In genomic region chr1:67557731-67558448, GRCh38 we compare ENCODE assay signal across 28 cellular contexts.
DNase-seq lines count a peak whose midpoint lies in the region; ATAC-seq, FAIRE-seq and TF ChIP-seq lines count a peak whose summit lies in the region.
"Had no signal": no experiment of that assay in that cellular context is flagged by ENCODE, and none has a peak within 500 bp of the region (broad histone marks: within the 10 kb centered on the region; RNA-seq: fewer than 3 reads in every experiment).

No MANE protein-coding gene starts in this region.

- no peak for FAIRE-seq in astrocyte (lab: Jason Lieb, UNC)
- FAIRE-seq: A549 had no signal

- no peak overlapping the region for H3K27ac ChIP-seq in astrocyte (ENCODE audit: low read depth, low read length)
- H3K27ac ChIP-seq in neural progenitor cell: no peak overlapping the region
- H3K27ac ChIP-seq in MM.1S (ENCODE audit: low read length): no peak overlapping the region
- H3K27ac ChIP-seq: A549, cardiac muscle cell, KMS-11 had no signal

- H3K36me3 Mint-ChIP-seq in astrocyte (ENCODE audit: low read depth, unreplicated experiment) (no peaks in the 10 kb centered on the region), neural progenitor cell (no peaks in the 10 kb centered on the region)
- H3K36me3 Mint-ChIP-seq: T-cell, type B pancreatic cell had no signal

- TF ChIP-seq CTCF in astrocyte (IDR thresholded peaks at IDR 0.05; ENCODE audit: insufficient read depth, low read depth, low read length) (no peak), neural progenitor cell (IDR thresholded peaks at IDR 0.05) (no peak), MM.1S (IDR thresholded peaks at IDR 0.05; ENCODE audit: low read length) (no peak)

- H3K9me3 ChIP-seq in astrocyte (ENCODE audit: insufficient read depth, low read depth, low read length) (no peaks in the 10 kb centered on the region), neural progenitor cell (ENCODE audit: low read depth) (no peaks in the 10 kb centered on the region), MM.1S (replicated peaks; ENCODE audit: insufficient read depth, low read length) (no peaks in the 10 kb centered on the region)
- H3K9me3 ChIP-seq: A549, gastroesophageal sphincter had no signal

- no peaks in the 10 kb centered on the region for H4K20me1 ChIP-seq in astrocyte (ENCODE audit: insufficient read depth, low read length)
- H4K20me1 ChIP-seq in neural progenitor cell (ENCODE audit: low read depth): no peaks in the 10 kb centered on the region
- no peaks in the 10 kb centered on the region for H4K20me1 ChIP-seq in MM.1S (ENCODE audit: insufficient read depth, low read length)

- no peak overlapping the region for H3K9ac ChIP-seq in astrocyte (ENCODE audit: low read length)
- no peak overlapping the region for H3K9ac ChIP-seq in neural progenitor cell
- no peak overlapping the region for H3K9ac ChIP-seq in MM.1S (ENCODE audit: low read length)
- H3K9ac ChIP-seq: KMS-11 had no signal

- H3K4me3 Mint-ChIP-seq in astrocyte (ENCODE audit: unreplicated experiment): no peak overlapping the region
- no peak overlapping the region for H3K4me3 Mint-ChIP-seq in neural progenitor cell
- H3K4me3 Mint-ChIP-seq: activated naive CD4-positive, alpha-beta T cell treated with anti-CD3 and anti-CD28 coated beads for 36 hours; activated T-cell treated with anti-CD3 and anti-CD28 coated beads, Interleukin-2, amount 50 U/mL, for 72 hours; B cell; stimulated activated naive CD8-positive, alpha-beta T cell treated with anti-CD3 and anti-CD28 coated beads, Interleukin-15, Interleukin-2, amounts not matched to agents 100 ng/mL and 50 ng/mL, for 24 hours; T-cell; type B pancreatic cell had no signal

- no peak overlapping the region for H2AFZ ChIP-seq in astrocyte (ENCODE audit: low read depth, low read length)
- no peak overlapping the region for H2AFZ ChIP-seq in neural progenitor cell (replicated peaks)
- H2AFZ ChIP-seq in MM.1S (ENCODE audit: low read length): no peak overlapping the region

- H3K27ac Mint-ChIP-seq in astrocyte (ENCODE audit: unreplicated experiment): peak overlapping the region; percentile 44
- peak overlapping the region; percentile 12 for H3K27ac Mint-ChIP-seq in neural progenitor cell
- H3K27ac Mint-ChIP-seq: activated naive CD4-positive, alpha-beta T cell treated with anti-CD3 and anti-CD28 coated beads for 36 hours; activated T-cell treated with anti-CD3 and anti-CD28 coated beads, Interleukin-2, amount 50 U/mL, for 72 hours; B cell; stimulated activated naive CD8-positive, alpha-beta T cell treated with anti-CD3 and anti-CD28 coated beads, Interleukin-15, Interleukin-2, amounts not matched to agents 100 ng/mL and 50 ng/mL, for 24 hours; type B pancreatic cell had no signal

- H3K79me2 ChIP-seq in astrocyte (ENCODE audit: insufficient read depth, low read length) (no peaks in the 10 kb centered on the region), neural progenitor cell (ENCODE audit: low read depth) (no peaks in the 10 kb centered on the region), MM.1S (ENCODE audit: low read length) (no peaks in the 10 kb centered on the region)

- no peaks in the 10 kb centered on the region for H3K27me3 ChIP-seq in astrocyte (ENCODE audit: insufficient read depth, low read length)
- no peaks in the 10 kb centered on the region for H3K27me3 ChIP-seq in neural progenitor cell
- H3K27me3 ChIP-seq in MM.1S (replicated peaks; ENCODE audit: insufficient read depth, low read length): no peaks in the 10 kb centered on the region
- H3K27me3 ChIP-seq: cardiac muscle cell, gastroesophageal sphincter had no signal

- H3K27me3 Mint-ChIP-seq in astrocyte (ENCODE audit: low read depth, unreplicated experiment) (peaks cover 6% of the 10 kb centered on the region), neural progenitor cell (ENCODE audit: insufficient read depth, low read depth) (peaks cover 7% of the 10 kb centered on the region)
- H3K27me3 Mint-ChIP-seq: type B pancreatic cell had no signal

- H3K4me2 ChIP-seq in astrocyte (ENCODE audit: low read length) (no peak overlapping the region), neural progenitor cell (no peak overlapping the region), MM.1S (ENCODE audit: low read depth, low read length) (no peak overlapping the region)
- H3K4me2 ChIP-seq: KMS-11 had no signal

- H3F3A ChIP-seq in neural progenitor cell (ENCODE audit: low read depth) (no peaks in the 10 kb centered on the region), MM.1S (ENCODE audit: insufficient read depth, low read length) (no peaks in the 10 kb centered on the region)

- H3K4me3 ChIP-seq in astrocyte (ENCODE audit: insufficient read depth, low read depth, low read length) (no peak overlapping the region), neural progenitor cell (no peak overlapping the region), MM.1S (ENCODE audit: low read length) (no peak overlapping the region)
- H3K4me3 ChIP-seq: A549, cardiac muscle cell, gastroesophageal sphincter, lung had no signal

- H3K36me3 ChIP-seq in astrocyte (ENCODE audit: insufficient read depth, low read length) (no peaks in the 10 kb centered on the region), neural progenitor cell (no peaks in the 10 kb centered on the region), MM.1S (replicated peaks; ENCODE audit: insufficient read depth, low read length) (no peaks in the 10 kb centered on the region)
- H3K36me3 ChIP-seq: cardiac muscle cell, gastroesophageal sphincter had no signal

- H3K4me1 Mint-ChIP-seq in astrocyte (ENCODE audit: low read depth, unreplicated experiment) (peaks cover 20% of the 10 kb centered on the region), neural progenitor cell (peaks cover 25% of the 10 kb centered on the region)
- H3K4me1 Mint-ChIP-seq: B cell had no signal

- no peaks in the 10 kb centered on the region for H3K9me2 ChIP-seq in MM.1S (replicated peaks; ENCODE audit: insufficient read depth, low read length)

- peak; percentile 68 for DNase-seq in CMK (ENCODE audit: low read depth)
- peak; percentile 84 for DNase-seq in MV-4-11 (lab: John Stamatoyannopoulos, UW)
- DNase-seq in astrocyte (ENCODE audit: low read depth): no peak
- DNase-seq in neural progenitor cell (ENCODE audit: low spot score): no peak
- DNase-seq in DMS153 treated with DMSO at 0.1 percent for 48 hours (lab: John Stamatoyannopoulos, UW; ENCODE audit: unreplicated experiment): no peak
- DNase-seq in MM.1S: no peak
- no peak for DNase-seq in SW 1271 (lab: John Stamatoyannopoulos, UW)
- DNase-seq: activated CD4-positive, alpha-beta T cell treated with anti-CD3 and anti-CD28 coated beads for 48 hours; activated naive CD4-positive, alpha-beta T cell treated with anti-CD3 and anti-CD28 coated beads for 36 hours; activated T-cell treated with anti-CD3 and anti-CD28 coated beads, Interleukin-2, amount 50 U/mL, for 72 hours; amygdala; COR-L47; H7; NCI-H2107; NCI-H748 treated with DMSO at 0.1 percent for 48 hours; retina; Right ventricle myocardium superior; stimulated activated CD4-positive, alpha-beta T cell treated with anti-CD3 and anti-CD28 coated beads, Interleukin-12 subunit alpha, Interleukin-12 subunit beta, amount 100 ng/mL, for 4 hours; T-cell had no signal

- no peak for ATAC-seq in HG03442 (IDR thresholded peaks at IDR 0.05; ENCODE audit: unreplicated experiment)
- ATAC-seq: A549; activated T-cell treated with anti-CD3 and anti-CD28 coated beads, Interleukin-2, amount 50 U/mL, for 72 hours; gastroesophageal sphincter; T-cell had no signal

- peaks cover 9% of the 10 kb centered on the region for H3K4me1 ChIP-seq in astrocyte (ENCODE audit: insufficient read depth, low read length)
- H3K4me1 ChIP-seq in neural progenitor cell: peaks cover 5% of the 10 kb centered on the region
- H3K4me1 ChIP-seq in MM.1S (ENCODE audit: low read length): peaks cover 7% of the 10 kb centered on the region

- H3K9me3 Mint-ChIP-seq in astrocyte (ENCODE audit: unreplicated experiment): peaks cover under 1% of the 10 kb centered on the region
- no peaks in the 10 kb centered on the region for H3K9me3 Mint-ChIP-seq in neural progenitor cell
- H3K9me3 Mint-ChIP-seq: activated naive CD4-positive, alpha-beta T cell treated with anti-CD3 and anti-CD28 coated beads for 36 hours; activated T-cell treated with anti-CD3 and anti-CD28 coated beads, Interleukin-2, amount 50 U/mL, for 72 hours; stimulated activated naive CD8-positive, alpha-beta T cell treated with anti-CD3 and anti-CD28 coated beads, Interleukin-15, Interleukin-2, amounts not matched to agents 100 ng/mL and 50 ng/mL, for 24 hours; T-cell; type B pancreatic cell had no signal

Comparison
In these comparisons a context has a peak if more than half of its experiments do, and no peak if none do; other contexts are left out.
1. DNase-seq: peak in CMK (single experiment) and MV-4-11 (single experiment); none in astrocyte (single experiment), neural progenitor cell (single experiment), DMS153 treated with DMSO at 0.1 percent for 48 hours (single experiment), MM.1S (single experiment) and SW 1271 (0 of 2).